Comparison of ENCODE assay signal across 1 cellular context in the genomic region with DNA sequence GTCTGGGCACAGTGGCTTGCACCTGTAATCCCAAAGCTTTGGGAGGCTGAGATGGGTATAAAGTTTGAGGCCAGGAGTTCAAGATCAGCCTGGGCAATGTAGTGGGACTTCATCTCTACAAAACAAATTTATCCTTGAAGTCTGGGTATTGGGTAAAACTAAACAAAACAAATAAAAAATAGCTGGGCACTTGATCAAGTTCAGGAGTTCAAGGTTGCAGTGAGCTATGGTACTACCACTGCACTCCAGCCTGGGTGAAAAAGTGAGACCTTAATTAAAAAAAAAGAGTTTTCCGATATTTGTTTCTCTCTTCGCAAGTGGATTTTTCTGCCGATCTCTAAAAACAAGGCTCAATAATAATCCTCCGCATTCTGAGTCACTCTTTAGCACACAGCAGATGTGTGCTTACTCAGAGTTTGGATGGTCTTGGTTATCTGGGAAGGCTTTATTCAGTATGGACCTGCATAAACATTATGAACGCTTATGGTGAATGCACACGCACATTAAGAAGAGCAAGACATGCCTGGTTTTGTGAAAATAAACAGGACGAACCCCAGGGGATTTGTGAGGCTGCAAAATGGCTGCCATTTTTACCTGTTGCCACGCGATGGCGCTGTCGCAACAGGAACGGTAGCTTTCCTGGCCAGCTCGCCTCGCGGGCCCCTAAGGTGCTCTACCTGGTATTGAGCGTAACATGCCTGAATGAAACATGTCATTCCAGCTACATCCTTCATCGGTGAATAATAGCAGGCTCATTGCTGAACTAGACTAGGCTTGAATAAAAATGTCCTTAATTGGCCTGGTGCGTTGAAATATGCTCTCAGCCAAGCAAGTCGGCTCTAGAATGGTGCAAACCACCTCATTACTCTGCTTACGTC.
TF ChIP-seq lines count a peak whose summit lies in the region.

No MANE protein-coding gene starts in this region.

TF ChIP-seq in HepG2, 621 proteins besides CTCF, POLR2A, EP300 and RAD21 (continued from another document and continues in another):
- TF ChIP-seq, protein P1, sequence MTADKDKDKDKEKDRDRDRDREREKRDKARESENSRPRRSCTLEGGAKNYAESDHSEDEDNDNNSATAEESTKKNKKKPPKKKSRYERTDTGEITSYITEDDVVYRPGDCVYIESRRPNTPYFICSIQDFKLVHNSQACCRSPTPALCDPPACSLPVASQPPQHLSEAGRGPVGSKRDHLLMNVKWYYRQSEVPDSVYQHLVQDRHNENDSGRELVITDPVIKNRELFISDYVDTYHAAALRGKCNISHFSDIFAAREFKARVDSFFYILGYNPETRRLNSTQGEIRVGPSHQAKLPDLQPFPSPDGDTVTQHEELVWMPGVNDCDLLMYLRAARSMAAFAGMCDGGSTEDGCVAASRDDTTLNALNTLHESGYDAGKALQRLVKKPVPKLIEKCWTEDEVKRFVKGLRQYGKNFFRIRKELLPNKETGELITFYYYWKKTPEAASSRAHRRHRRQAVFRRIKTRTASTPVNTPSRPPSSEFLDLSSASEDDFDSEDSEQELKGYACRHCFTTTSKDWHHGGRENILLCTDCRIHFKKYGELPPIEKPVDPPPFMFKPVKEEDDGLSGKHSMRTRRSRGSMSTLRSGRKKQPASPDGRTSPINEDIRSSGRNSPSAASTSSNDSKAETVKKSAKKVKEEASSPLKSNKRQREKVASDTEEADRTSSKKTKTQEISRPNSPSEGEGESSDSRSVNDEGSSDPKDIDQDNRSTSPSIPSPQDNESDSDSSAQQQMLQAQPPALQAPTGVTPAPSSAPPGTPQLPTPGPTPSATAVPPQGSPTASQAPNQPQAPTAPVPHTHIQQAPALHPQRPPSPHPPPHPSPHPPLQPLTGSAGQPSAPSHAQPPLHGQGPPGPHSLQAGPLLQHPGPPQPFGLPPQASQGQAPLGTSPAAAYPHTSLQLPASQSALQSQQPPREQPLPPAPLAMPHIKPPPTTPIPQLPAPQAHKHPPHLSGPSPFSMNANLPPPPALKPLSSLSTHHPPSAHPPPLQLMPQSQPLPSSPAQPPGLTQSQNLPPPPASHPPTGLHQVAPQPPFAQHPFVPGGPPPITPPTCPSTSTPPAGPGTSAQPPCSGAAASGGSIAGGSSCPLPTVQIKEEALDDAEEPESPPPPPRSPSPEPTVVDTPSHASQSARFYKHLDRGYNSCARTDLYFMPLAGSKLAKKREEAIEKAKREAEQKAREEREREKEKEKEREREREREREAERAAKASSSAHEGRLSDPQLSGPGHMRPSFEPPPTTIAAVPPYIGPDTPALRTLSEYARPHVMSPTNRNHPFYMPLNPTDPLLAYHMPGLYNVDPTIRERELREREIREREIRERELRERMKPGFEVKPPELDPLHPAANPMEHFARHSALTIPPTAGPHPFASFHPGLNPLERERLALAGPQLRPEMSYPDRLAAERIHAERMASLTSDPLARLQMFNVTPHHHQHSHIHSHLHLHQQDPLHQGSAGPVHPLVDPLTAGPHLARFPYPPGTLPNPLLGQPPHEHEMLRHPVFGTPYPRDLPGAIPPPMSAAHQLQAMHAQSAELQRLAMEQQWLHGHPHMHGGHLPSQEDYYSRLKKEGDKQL (CRISPR knock-in tag; IDR thresholded peaks at IDR 0.05; ENCODE audit: low read depth), result no peak
- no peak for TF ChIP-seq MAFF (IDR thresholded peaks at IDR 0.05; ENCODE audit: low read depth, low read length)
- TF ChIP-seq TBX2 (CRISPR knock-in tag; IDR thresholded peaks at IDR 0.05; ENCODE audit: borderline replicate concordance), result no peak
- no peak for TF ChIP-seq DPF2 (CRISPR knock-in tag; IDR thresholded peaks at IDR 0.05; ENCODE audit: borderline replicate concordance, low read depth)
- TF ChIP-seq, protein P2, sequence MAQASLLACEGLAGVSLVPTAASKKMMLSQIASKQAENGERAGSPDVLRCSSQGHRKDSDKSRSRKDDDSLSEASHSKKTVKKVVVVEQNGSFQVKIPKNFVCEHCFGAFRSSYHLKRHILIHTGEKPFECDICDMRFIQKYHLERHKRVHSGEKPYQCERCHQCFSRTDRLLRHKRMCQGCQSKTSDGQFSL (CRISPR knock-in tag; IDR thresholded peaks at IDR 0.05), result no peak
- TF ChIP-seq, protein P3, sequence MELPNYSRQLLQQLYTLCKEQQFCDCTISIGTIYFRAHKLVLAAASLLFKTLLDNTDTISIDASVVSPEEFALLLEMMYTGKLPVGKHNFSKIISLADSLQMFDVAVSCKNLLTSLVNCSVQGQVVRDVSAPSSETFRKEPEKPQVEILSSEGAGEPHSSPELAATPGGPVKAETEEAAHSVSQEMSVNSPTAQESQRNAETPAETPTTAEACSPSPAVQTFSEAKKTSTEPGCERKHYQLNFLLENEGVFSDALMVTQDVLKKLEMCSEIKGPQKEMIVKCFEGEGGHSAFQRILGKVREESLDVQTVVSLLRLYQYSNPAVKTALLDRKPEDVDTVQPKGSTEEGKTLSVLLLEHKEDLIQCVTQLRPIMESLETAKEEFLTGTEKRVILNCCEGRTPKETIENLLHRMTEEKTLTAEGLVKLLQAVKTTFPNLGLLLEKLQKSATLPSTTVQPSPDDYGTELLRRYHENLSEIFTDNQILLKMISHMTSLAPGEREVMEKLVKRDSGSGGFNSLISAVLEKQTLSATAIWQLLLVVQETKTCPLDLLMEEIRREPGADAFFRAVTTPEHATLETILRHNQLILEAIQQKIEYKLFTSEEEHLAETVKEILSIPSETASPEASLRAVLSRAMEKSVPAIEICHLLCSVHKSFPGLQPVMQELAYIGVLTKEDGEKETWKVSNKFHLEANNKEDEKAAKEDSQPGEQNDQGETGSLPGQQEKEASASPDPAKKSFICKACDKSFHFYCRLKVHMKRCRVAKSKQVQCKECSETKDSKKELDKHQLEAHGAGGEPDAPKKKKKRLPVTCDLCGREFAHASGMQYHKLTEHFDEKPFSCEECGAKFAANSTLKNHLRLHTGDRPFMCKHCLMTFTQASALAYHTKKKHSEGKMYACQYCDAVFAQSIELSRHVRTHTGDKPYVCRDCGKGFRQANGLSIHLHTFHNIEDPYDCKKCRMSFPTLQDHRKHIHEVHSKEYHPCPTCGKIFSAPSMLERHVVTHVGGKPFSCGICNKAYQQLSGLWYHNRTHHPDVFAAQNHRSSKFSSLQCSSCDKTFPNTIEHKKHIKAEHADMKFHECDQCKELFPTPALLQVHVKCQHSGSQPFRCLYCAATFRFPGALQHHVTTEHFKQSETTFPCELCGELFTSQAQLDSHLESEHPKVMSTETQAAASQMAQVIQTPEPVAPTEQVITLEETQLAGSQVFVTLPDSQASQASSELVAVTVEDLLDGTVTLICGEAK (IDR thresholded peaks at IDR 0.05), result no peak
- TF ChIP-seq, protein P3 (CRISPR knock-in tag; IDR thresholded peaks at IDR 0.05), result no peak
- no peak for TF ChIP-seq ISX (CRISPR knock-in tag; conservative IDR thresholded peaks at IDR 0.05)
- TF ChIP-seq, protein P4, sequence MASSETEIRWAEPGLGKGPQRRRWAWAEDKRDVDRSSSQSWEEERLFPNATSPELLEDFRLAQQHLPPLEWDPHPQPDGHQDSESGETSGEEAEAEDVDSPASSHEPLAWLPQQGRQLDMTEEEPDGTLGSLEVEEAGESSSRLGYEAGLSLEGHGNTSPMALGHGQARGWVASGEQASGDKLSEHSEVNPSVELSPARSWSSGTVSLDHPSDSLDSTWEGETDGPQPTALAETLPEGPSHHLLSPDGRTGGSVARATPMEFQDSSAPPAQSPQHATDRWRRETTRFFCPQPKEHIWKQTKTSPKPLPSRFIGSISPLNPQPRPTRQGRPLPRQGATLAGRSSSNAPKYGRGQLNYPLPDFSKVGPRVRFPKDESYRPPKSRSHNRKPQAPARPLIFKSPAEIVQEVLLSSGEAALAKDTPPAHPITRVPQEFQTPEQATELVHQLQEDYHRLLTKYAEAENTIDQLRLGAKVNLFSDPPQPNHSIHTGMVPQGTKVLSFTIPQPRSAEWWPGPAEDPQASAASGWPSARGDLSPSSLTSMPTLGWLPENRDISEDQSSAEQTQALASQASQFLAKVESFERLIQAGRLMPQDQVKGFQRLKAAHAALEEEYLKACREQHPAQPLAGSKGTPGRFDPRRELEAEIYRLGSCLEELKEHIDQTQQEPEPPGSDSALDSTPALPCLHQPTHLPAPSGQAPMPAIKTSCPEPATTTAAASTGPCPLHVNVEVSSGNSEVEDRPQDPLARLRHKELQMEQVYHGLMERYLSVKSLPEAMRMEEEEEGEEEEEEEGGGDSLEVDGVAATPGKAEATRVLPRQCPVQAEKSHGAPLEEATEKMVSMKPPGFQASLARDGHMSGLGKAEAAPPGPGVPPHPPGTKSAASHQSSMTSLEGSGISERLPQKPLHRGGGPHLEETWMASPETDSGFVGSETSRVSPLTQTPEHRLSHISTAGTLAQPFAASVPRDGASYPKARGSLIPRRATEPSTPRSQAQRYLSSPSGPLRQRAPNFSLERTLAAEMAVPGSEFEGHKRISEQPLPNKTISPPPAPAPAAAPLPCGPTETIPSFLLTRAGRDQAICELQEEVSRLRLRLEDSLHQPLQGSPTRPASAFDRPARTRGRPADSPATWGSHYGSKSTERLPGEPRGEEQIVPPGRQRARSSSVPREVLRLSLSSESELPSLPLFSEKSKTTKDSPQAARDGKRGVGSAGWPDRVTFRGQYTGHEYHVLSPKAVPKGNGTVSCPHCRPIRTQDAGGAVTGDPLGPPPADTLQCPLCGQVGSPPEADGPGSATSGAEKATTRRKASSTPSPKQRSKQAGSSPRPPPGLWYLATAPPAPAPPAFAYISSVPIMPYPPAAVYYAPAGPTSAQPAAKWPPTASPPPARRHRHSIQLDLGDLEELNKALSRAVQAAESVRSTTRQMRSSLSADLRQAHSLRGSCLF (CRISPR knock-in tag; IDR thresholded peaks at IDR 0.05; ENCODE audit: borderline replicate concordance), result no peak
- no peak for TF ChIP-seq RELA (CRISPR knock-in tag; IDR thresholded peaks at IDR 0.05)
- no peak for TF ChIP-seq SOX5 (CRISPR knock-in tag; IDR thresholded peaks at IDR 0.05; ENCODE audit: borderline replicate concordance)
- 0 out of 2 replicates have a peak, but pooled peaks have one; percentile 32 for TF ChIP-seq RFXAP (CRISPR knock-in tag; IDR thresholded peaks at IDR 0.05; ENCODE audit: borderline replicate concordance)
- no peak for TF ChIP-seq SCMH1 (CRISPR knock-in tag; IDR thresholded peaks at IDR 0.05; ENCODE audit: borderline replicate concordance)
- TF ChIP-seq GPN1 (CRISPR knock-in tag; IDR thresholded peaks at IDR 0.05; ENCODE audit: borderline replicate concordance), result no peak
- TF ChIP-seq MIER3 (CRISPR knock-in tag; IDR thresholded peaks at IDR 0.05; ENCODE audit: borderline replicate concordance), result no peak
- TF ChIP-seq, protein P5, sequence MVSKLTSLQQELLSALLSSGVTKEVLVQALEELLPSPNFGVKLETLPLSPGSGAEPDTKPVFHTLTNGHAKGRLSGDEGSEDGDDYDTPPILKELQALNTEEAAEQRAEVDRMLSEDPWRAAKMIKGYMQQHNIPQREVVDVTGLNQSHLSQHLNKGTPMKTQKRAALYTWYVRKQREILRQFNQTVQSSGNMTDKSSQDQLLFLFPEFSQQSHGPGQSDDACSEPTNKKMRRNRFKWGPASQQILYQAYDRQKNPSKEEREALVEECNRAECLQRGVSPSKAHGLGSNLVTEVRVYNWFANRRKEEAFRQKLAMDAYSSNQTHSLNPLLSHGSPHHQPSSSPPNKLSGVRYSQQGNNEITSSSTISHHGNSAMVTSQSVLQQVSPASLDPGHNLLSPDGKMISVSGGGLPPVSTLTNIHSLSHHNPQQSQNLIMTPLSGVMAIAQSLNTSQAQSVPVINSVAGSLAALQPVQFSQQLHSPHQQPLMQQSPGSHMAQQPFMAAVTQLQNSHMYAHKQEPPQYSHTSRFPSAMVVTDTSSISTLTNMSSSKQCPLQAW (CRISPR knock-in tag; IDR thresholded peaks at IDR 0.05), result peak; percentile 64
- no peak for TF ChIP-seq SIX4 (CRISPR knock-in tag; IDR thresholded peaks at IDR 0.05)
- TF ChIP-seq, protein P6, sequence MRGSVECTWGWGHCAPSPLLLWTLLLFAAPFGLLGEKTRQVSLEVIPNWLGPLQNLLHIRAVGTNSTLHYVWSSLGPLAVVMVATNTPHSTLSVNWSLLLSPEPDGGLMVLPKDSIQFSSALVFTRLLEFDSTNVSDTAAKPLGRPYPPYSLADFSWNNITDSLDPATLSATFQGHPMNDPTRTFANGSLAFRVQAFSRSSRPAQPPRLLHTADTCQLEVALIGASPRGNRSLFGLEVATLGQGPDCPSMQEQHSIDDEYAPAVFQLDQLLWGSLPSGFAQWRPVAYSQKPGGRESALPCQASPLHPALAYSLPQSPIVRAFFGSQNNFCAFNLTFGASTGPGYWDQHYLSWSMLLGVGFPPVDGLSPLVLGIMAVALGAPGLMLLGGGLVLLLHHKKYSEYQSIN (CRISPR knock-in tag; IDR thresholded peaks at IDR 0.05; ENCODE audit: borderline replicate concordance), result no peak
- peak; percentile 54 for TF ChIP-seq XRCC5 (optimal IDR thresholded peaks at IDR 0.05; ENCODE audit: low read length)
- TF ChIP-seq MAFK (conservative IDR thresholded peaks at IDR 0.05 in 1 of 2, IDR thresholded peaks at IDR 0.05 in 1 of 2; ENCODE audit: low read length in 2 of 2), result no peak
- TF ChIP-seq, protein P7, sequence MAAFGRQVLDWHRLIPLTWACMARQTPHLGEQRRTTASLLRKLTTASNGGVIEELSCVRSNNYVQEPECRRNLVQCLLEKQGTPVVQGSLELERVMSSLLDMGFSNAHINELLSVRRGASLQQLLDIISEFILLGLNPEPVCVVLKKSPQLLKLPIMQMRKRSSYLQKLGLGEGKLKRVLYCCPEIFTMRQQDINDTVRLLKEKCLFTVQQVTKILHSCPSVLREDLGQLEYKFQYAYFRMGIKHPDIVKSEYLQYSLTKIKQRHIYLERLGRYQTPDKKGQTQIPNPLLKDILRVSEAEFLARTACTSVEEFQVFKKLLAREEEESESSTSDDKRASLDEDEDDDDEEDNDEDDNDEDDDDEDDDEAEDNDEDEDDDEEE (CRISPR knock-in tag; IDR thresholded peaks at IDR 0.05), result peak; percentile 66; the same call in 1 of the 2 replicates
- 0 out of 2 replicates have a peak, but pooled peaks have one; percentile 41 for TF ChIP-seq BRCA1 (CRISPR knock-in tag; IDR thresholded peaks at IDR 0.05)
- no peak for TF ChIP-seq RFX3 (CRISPR knock-in tag; IDR thresholded peaks at IDR 0.05)
- no peak for TF ChIP-seq SNAPC2 (CRISPR knock-in tag; IDR thresholded peaks at IDR 0.05)
- no peak for TF ChIP-seq ZNF75D (CRISPR knock-in tag; IDR thresholded peaks at IDR 0.05; ENCODE audit: borderline replicate concordance)
